Comparison of ENCODE assay signal across 1 cellular context in the genomic region with DNA sequence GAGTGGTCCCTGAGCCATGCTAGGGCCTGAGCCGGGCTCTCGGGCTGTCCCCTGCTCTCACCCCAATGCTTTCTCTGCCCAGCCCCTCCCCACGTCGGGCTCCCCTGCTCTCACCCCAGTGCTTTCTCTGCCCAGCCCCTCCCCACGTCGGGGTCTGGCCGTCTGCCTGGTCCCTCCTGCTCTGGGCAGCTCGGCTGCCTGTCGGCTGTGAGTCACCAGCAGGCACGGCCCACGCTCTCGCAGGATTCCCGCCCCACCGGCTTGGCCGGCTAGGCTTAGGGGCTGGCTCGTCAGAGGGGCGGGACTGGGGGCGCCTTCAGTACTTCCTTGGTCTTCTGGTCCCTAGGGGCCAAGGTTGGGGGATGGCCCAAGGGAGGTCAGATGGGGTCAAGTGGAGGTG.
TF ChIP-seq lines count a peak whose summit lies in the region.

No MANE protein-coding gene starts in this region.

TF ChIP-seq in WTC11, 78 proteins besides CTCF, POLR2A, EP300 and RAD21 (continued from another document):
- TF ChIP-seq, protein P1, sequence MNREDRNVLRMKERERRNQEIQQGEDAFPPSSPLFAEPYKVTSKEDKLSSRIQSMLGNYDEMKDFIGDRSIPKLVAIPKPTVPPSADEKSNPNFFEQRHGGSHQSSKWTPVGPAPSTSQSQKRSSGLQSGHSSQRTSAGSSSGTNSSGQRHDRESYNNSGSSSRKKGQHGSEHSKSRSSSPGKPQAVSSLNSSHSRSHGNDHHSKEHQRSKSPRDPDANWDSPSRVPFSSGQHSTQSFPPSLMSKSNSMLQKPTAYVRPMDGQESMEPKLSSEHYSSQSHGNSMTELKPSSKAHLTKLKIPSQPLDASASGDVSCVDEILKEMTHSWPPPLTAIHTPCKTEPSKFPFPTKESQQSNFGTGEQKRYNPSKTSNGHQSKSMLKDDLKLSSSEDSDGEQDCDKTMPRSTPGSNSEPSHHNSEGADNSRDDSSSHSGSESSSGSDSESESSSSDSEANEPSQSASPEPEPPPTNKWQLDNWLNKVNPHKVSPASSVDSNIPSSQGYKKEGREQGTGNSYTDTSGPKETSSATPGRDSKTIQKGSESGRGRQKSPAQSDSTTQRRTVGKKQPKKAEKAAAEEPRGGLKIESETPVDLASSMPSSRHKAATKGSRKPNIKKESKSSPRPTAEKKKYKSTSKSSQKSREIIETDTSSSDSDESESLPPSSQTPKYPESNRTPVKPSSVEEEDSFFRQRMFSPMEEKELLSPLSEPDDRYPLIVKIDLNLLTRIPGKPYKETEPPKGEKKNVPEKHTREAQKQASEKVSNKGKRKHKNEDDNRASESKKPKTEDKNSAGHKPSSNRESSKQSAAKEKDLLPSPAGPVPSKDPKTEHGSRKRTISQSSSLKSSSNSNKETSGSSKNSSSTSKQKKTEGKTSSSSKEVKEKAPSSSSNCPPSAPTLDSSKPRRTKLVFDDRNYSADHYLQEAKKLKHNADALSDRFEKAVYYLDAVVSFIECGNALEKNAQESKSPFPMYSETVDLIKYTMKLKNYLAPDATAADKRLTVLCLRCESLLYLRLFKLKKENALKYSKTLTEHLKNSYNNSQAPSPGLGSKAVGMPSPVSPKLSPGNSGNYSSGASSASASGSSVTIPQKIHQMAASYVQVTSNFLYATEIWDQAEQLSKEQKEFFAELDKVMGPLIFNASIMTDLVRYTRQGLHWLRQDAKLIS (CRISPR knock-in tag; IDR thresholded peaks at IDR 0.05; ENCODE audit: borderline replicate concordance) = no peak
- TF ChIP-seq NR1H2 (CRISPR knock-in tag; IDR thresholded peaks at IDR 0.05) = no peak
- no peak for TF ChIP-seq ZNF263 (CRISPR knock-in tag; IDR thresholded peaks at IDR 0.05; ENCODE audit: low read depth)
- TF ChIP-seq, protein P2, sequence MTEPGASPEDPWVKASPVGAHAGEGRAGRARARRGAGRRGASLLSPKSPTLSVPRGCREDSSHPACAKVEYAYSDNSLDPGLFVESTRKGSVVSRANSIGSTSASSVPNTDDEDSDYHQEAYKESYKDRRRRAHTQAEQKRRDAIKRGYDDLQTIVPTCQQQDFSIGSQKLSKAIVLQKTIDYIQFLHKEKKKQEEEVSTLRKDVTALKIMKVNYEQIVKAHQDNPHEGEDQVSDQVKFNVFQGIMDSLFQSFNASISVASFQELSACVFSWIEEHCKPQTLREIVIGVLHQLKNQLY (CRISPR knock-in tag; IDR thresholded peaks at IDR 0.05) = no peak
- no peak for TF ChIP-seq ZNF671 (CRISPR knock-in tag; IDR thresholded peaks at IDR 0.05)
- no peak for TF ChIP-seq ZNF121 (CRISPR knock-in tag; IDR thresholded peaks at IDR 0.05)
- TF ChIP-seq, protein P3, sequence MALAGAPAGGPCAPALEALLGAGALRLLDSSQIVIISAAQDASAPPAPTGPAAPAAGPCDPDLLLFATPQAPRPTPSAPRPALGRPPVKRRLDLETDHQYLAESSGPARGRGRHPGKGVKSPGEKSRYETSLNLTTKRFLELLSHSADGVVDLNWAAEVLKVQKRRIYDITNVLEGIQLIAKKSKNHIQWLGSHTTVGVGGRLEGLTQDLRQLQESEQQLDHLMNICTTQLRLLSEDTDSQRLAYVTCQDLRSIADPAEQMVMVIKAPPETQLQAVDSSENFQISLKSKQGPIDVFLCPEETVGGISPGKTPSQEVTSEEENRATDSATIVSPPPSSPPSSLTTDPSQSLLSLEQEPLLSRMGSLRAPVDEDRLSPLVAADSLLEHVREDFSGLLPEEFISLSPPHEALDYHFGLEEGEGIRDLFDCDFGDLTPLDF (CRISPR knock-in tag; IDR thresholded peaks at IDR 0.05) = no peak
- no peak for TF ChIP-seq JAZF1 (CRISPR knock-in tag; IDR thresholded peaks at IDR 0.05)
- TF ChIP-seq, protein P4, sequence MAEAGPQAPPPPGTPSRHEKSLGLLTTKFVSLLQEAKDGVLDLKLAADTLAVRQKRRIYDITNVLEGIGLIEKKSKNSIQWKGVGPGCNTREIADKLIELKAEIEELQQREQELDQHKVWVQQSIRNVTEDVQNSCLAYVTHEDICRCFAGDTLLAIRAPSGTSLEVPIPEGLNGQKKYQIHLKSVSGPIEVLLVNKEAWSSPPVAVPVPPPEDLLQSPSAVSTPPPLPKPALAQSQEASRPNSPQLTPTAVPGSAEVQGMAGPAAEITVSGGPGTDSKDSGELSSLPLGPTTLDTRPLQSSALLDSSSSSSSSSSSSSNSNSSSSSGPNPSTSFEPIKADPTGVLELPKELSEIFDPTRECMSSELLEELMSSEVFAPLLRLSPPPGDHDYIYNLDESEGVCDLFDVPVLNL (CRISPR knock-in tag; IDR thresholded peaks at IDR 0.05; ENCODE audit: borderline replicate concordance, low read depth) = no peak
- TF ChIP-seq, protein P5, sequence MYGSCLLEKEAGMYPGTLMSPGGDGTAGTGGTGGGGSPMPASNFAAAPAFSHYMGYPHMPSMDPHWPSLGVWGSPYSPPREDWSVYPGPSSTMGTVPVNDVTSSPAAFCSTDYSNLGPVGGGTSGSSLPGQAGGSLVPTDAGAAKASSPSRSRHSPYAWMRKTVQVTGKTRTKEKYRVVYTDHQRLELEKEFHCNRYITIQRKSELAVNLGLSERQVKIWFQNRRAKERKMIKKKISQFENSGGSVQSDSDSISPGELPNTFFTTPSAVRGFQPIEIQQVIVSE (CRISPR knock-in tag; IDR thresholded peaks at IDR 0.05; ENCODE audit: borderline replicate concordance) = no peak
- no peak for TF ChIP-seq MYBL2 (CRISPR knock-in tag; IDR thresholded peaks at IDR 0.05)
- TF ChIP-seq, protein P6, sequence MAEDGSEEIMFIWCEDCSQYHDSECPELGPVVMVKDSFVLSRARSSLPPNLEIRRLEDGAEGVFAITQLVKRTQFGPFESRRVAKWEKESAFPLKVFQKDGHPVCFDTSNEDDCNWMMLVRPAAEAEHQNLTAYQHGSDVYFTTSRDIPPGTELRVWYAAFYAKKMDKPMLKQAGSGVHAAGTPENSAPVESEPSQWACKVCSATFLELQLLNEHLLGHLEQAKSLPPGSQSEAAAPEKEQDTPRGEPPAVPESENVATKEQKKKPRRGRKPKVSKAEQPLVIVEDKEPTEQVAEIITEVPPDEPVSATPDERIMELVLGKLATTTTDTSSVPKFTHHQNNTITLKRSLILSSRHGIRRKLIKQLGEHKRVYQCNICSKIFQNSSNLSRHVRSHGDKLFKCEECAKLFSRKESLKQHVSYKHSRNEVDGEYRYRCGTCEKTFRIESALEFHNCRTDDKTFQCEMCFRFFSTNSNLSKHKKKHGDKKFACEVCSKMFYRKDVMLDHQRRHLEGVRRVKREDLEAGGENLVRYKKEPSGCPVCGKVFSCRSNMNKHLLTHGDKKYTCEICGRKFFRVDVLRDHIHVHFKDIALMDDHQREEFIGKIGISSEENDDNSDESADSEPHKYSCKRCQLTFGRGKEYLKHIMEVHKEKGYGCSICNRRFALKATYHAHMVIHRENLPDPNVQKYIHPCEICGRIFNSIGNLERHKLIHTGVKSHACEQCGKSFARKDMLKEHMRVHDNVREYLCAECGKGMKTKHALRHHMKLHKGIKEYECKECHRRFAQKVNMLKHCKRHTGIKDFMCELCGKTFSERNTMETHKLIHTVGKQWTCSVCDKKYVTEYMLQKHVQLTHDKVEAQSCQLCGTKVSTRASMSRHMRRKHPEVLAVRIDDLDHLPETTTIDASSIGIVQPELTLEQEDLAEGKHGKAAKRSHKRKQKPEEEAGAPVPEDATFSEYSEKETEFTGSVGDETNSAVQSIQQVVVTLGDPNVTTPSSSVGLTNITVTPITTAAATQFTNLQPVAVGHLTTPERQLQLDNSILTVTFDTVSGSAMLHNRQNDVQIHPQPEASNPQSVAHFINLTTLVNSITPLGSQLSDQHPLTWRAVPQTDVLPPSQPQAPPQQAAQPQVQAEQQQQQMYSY (CRISPR knock-in tag; IDR thresholded peaks at IDR 0.05) = no peak
- TF ChIP-seq FOXP1 (CRISPR knock-in tag; IDR thresholded peaks at IDR 0.05; ENCODE audit: borderline replicate concordance) = no peak
